Comparison of ENCODE assay signal across 9 cellular contexts in genomic region chr16:55898592-55898991, GRCh38. TPM values are rescaled to one million over a fixed set of nuclear protein-coding genes. Genes with fewer than 3 reads are reported as not detected.
"Had no signal": no experiment of that assay in that cellular context is flagged by ENCODE, and none has a peak within 500 bp of the region (broad histone marks: within the 10 kb centered on the region; RNA-seq: fewer than 3 reads in every experiment).

No MANE protein-coding gene starts in this region.

- DNase-seq: GM23248, GOT3, H7, HFFc6, IMR-90 had no signal

- H3K27ac ChIP-seq: GM23248 had no signal

- H3K4me1 ChIP-seq: HAP-1 had no signal

- H3K9me3 ChIP-seq: HAP-1 had no signal

- H3K36me3 ChIP-seq: HAP-1 had no signal

- ATAC-seq: HCT116 had no signal

- H3K4me3 ChIP-seq: GM23248, HAP-1 had no signal

- H3K4me3 Mint-ChIP-seq: HFFc6 had no signal

- H3K27ac Mint-ChIP-seq: HFFc6 had no signal

RNA-seq across cellular contexts. Expression of gene CES5A, which starts 23.4 kb away (rescaled TPM):
- total RNA-seq: GM23248, H4, H7, HFFc6, HT-29, IMR-90 had no signal
